Comparison of ENCODE assay signal across 8 cellular contexts in the genomic region with DNA sequence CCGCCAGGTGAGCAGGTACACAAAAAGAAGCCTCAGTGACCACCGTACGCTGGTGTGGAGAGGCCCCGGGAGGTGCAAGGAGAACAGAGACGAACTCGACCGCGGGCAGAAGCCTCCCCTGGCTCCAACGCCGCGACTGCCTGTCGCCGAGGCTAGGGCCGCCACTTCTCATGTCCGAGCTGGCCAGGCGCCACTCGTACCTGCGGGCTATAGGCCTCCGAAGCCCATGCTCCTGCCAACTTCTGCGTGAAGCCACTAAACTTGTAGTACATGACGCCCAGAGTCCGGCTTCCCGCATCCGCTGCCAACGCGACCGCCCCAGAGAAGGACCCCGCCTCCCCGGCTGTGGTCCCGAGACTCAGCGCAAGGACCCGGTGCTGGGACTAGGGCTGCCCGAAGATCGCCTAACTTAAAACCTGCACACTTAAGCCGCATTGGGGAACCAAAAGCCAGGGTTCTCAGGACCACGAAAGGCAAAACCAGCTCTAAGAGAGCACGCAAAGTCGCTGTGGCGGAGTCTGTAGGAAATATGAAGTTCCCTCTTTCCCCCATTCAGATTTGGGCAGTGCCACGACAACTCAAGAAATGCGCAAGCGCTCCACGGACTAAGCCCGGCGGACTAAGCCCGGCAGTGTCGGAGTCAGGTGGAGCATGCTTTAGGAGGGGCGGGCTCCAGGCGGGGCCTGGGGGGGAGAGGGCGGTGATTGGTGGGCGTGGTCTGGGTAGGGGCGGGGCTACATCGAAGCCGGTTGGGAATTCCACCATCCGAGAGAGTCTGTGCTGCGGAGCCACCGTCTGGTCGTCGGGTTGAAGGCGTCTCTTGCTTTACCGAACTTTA. TPM values are rescaled to one million over a fixed set of nuclear protein-coding genes. Genes with fewer than 3 reads are reported as not detected.
DNase-seq lines count a peak whose midpoint lies in the region; ATAC-seq, FAIRE-seq and TF ChIP-seq lines count a peak whose summit lies in the region.

A gene with protein sequence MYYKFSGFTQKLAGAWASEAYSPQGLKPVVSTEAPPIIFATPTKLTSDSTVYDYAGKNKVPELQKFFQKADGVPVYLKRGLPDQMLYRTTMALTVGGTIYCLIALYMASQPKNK (minus strand): TSS at position 328 of the 838 bp plus-strand sequence. CDS start 56 bp downstream, at position 272.

- ATAC-seq in HG02852 (IDR thresholded peaks at IDR 0.05; ENCODE audit: unreplicated experiment), result peak; percentile 87
- peak; percentile 99 to 100 (median 99) for ATAC-seq in heart left ventricle
- ATAC-seq in upper lobe of left lung (ENCODE audit: low FRiP score in 2 of 2), result peak; percentile 99 to 100

- H3K36me3 ChIP-seq in adrenal gland (replicated peaks in 1 of 2) (no peaks in the 10 kb centered on the region), heart left ventricle (peaks cover 0 to 4% (median 0%) of the 10 kb centered on the region in 9 donors), upper lobe of left lung (peaks cover 0 to 6% (median 0%) of the 10 kb centered on the region in 4 donors)

- FAIRE-seq in GM12892 (lab: Jason Lieb, UNC), result peak; percentile 94

- intact Hi-C loops in adrenal gland (cut with DNase I), result no loop called here
- intact Hi-C loops in heart left ventricle (cut with DNase I), result loop anchor here in 8 of 10 donors (2.0 to 10.0 kb wide), 4 partner anchors 264 to 1244 kb away; no protein-coding TSS in a partner anchor
- intact Hi-C loops in posterior cingulate gyrus (cut with DNase I), result loop anchor here (2.0 to 10.0 kb wide), 2 partner anchors 264 to 496 kb away; no protein-coding TSS in a partner anchor

- WGBS in adrenal gland, 4 donors, result 0% methylated on average over 27 to 61 of the region's 61 CpGs
- 0 to 1% (median 0%) methylated on average over 35 to 61 of the region's 61 CpGs for WGBS in heart left ventricle, 4 donors
- 0 to 2% methylated on average over 20 to 59 of the region's 61 CpGs for WGBS in upper lobe of left lung, 2 donors

- TF ChIP-seq CTCF in adrenal gland (IDR thresholded peaks at IDR 0.05) (peak in 2 of 6 experiments; percentile 19 to 33), heart left ventricle (IDR thresholded peaks at IDR 0.05) (peak in 10 of 12 donors; percentile 9 to 57 (median 32)), upper lobe of left lung (IDR thresholded peaks at IDR 0.05) (peak in 2 of 6 experiments; percentile 15 to 27)

- H3K27me3 ChIP-seq in adrenal gland, result no peaks in the 10 kb centered on the region
- no peaks in the 10 kb centered on the region for H3K27me3 ChIP-seq in heart left ventricle
- no peaks in the 10 kb centered on the region for H3K27me3 ChIP-seq in upper lobe of left lung

- H3K4me1 ChIP-seq in adrenal gland (replicated peaks in 1 of 2) (peaks cover 21 to 46% of the 10 kb centered on the region in 2 donors), heart left ventricle (peaks cover 0 to 36% (median 27%) of the 10 kb centered on the region in 12 donors), upper lobe of left lung (peaks cover 16 to 41% (median 24%) of the 10 kb centered on the region in 4 donors)

- H3K4me3 ChIP-seq in adrenal gland (peak within 1 kb of the TSS; percentile 89 to 97 (median 92)), heart left ventricle (peak within 1 kb of the TSS; percentile 77 to 100 (median 94)), upper lobe of left lung (peak within 1 kb of the TSS; percentile 78 to 95 (median 87))

- TF ChIP-seq POLR2A in GM12892 (IDR thresholded peaks at IDR 0.05; ENCODE audit: low read depth, low read length), result peak; percentile 80
- peak; percentile 81 to 90 for TF ChIP-seq POLR2A in adrenal gland (IDR thresholded peaks at IDR 0.05)
- peak in 1 of 2 donors; percentile 47 for TF ChIP-seq POLR2A in heart left ventricle (IDR thresholded peaks at IDR 0.05)
- TF ChIP-seq POLR2A in upper lobe of left lung (IDR thresholded peaks at IDR 0.05), result peak in 3 of 4 donors; percentile 64 to 88 (median 80)

- H3K27ac ChIP-seq in adrenal gland (peak within 1 kb of the TSS; percentile 96 to 99 (median 98)), heart left ventricle (peak within 1 kb of the TSS; percentile 90 to 100 (median 94)), upper lobe of left lung (peak within 1 kb of the TSS; percentile 92 to 97 (median 95))

- TF ChIP-seq EP300 in upper lobe of left lung (IDR thresholded peaks at IDR 0.05), result peak in 1 of 4 donors; percentile 36

- DNase-seq in GM12892 (ENCODE audit: insufficient read length) (peak; percentile 95), NCI-H146 (lab: John Stamatoyannopoulos, UW) (peak; percentile 97), T-helper 1 cell (peak; percentile 93 to 97 (median 96)), adrenal gland (peak; percentile 97 to 99 (median 98)), heart left ventricle (peak; percentile 96 to 98 (median 98)), posterior cingulate gyrus (peak; percentile 96 to 100 (median 98)), upper lobe of left lung (peak; percentile 96 to 97)

- H3K9me3 ChIP-seq in adrenal gland (replicated peaks in 1 of 3) (no peaks in the 10 kb centered on the region), heart left ventricle (no peaks in the 10 kb centered on the region), upper lobe of left lung (no peaks in the 10 kb centered on the region)

RNA-seq across cellular contexts. Expression of the gene that starts here (rescaled TPM):
- 178 TPM for polyA plus RNA-seq in GM12892 (2012; ENCODE audit: missing spikeins)
- total RNA-seq in adrenal gland (100 to 1,000 TPM; 185 to 446 (median 321) TPM), heart left ventricle (100 to 1,000 TPM in 5 of 9 donors, 10 to 100 TPM in 4; 87.0 to 138 (median 105) TPM), upper lobe of left lung (100 to 1,000 TPM in 2 of 6 donors, 10 to 100 TPM in 4; 57.0 to 123 (median 85.7) TPM)
- polyA plus RNA-seq in adrenal gland (100 to 1,000 TPM; 124 to 236 (median 167) TPM), heart left ventricle (100 to 1,000 TPM in 1 of 2 donors, 10 to 100 TPM in 1; 57.2 to 122 TPM)

Comparison
In these comparisons a context has a peak if more than half of its experiments do, and no peak if none do; other contexts are left out.
1. Peak in every context shown above with its lines: DNase-seq, ATAC-seq, H3K4me3 ChIP-seq and H3K27ac ChIP-seq.
2. intact Hi-C loops: an anchor here in heart left ventricle (2.0 to 10.0 kb wide) and posterior cingulate gyrus (2.0 to 10.0 kb wide); none called in adrenal gland.